In the genomic region with DNA sequence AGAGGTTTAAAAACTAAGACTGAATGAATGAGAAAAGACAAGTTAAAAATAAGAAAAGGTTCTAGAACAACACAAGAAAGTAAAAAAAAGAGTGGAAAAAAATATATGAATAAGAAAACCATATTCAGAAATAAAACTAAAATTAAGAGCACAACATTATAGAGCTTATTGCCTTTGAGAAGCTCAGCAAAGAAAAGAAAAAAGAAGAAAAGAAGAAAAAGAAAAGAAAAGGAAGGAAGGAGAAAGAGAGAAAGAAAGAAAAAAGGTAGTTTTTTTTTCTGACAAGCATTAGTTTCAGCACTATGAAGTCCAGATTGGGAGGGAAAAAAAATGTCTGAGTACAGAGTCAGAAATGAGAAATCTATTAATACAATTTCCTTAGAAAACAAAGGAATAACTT, we compare ENCODE assay signal across 33 cellular contexts.
"Had no signal": no experiment of that assay in that cellular context is flagged by ENCODE, and none has a peak within 500 bp of the region (broad histone marks: within the 10 kb centered on the region; RNA-seq: fewer than 3 reads in every experiment).

No MANE protein-coding gene starts in this region.

- H3K4me3 Mint-ChIP-seq: activated B cell treated with CpG ODN at 0.5 μM for 24 hours; activated CD8-positive, alpha-beta T cell treated with anti-CD3 and anti-CD28 coated beads for 36 hours; activated naive CD8-positive, alpha-beta T cell treated with anti-CD3 and anti-CD28 coated beads, Interleukin-2, amount 50 U/mL, for 24 hours; activated T-helper 1 cell treated with anti-CD3 and anti-CD28 coated beads, Interleukin-12 subunit alpha, Interleukin-12 subunit beta, Interleukin-2, Interleukin-4 antibody, amounts not matched to agents 30 ng/mL and 10 ng/mL and 1 ng/mL, durations not matched to agents 14 hours and 24 hours and 36 hours; brain; T-cell had no signal

- H3K9me3 Mint-ChIP-seq: activated B cell treated with CpG ODN at 0.5 μM for 24 hours; activated CD8-positive, alpha-beta T cell treated with anti-CD3 and anti-CD28 coated beads for 36 hours; activated naive CD8-positive, alpha-beta T cell treated with anti-CD3 and anti-CD28 coated beads, Interleukin-2, amount 50 U/mL, for 24 hours; activated T-helper 1 cell treated with anti-CD3 and anti-CD28 coated beads, Interleukin-12 subunit alpha, Interleukin-12 subunit beta, Interleukin-2, Interleukin-4 antibody, amounts not matched to agents 30 ng/mL and 10 ng/mL and 1 ng/mL, durations not matched to agents 14 hours and 24 hours and 36 hours; brain; T-cell had no signal

- H3K4me1 Mint-ChIP-seq: brain had no signal

- DNase-seq: activated B cell treated with CpG ODN at 0.5 μM for 24 hours; activated CD4-positive, alpha-beta T cell treated with anti-CD3 and anti-CD28 coated beads for 1 hour; activated CD4-positive, alpha-beta T cell treated with anti-CD3 and anti-CD28 coated beads for 48 hours; activated CD4-positive, alpha-beta T cell treated with anti-CD3 and anti-CD28 coated beads, Interleukin-2, amount 50 U/mL, for 4 hours; activated CD8-positive, alpha-beta T cell treated with anti-CD3 and anti-CD28 coated beads for 36 hours; activated effector memory CD4-positive, alpha-beta T cell treated with Interleukin-2 at 50 U/mL for 16 hours; activated naive CD4-positive, alpha-beta T cell treated with anti-CD3 and anti-CD28 coated beads, Interleukin-2, amount 50 U/mL, for 16 hours; activated naive CD8-positive, alpha-beta T cell treated with anti-CD3 and anti-CD28 coated beads, Interleukin-2, amount 50 U/mL, for 24 hours; activated T-cell treated with anti-CD3 and anti-CD28 coated beads, Interleukin-2, amount 50 U/mL, for 1 hour; anterior cingulate cortex; caudate nucleus; KG1; NCI-H1092 treated with DMSO at 0.1 percent for 48 hours; NCI-H1417; NCI-H146; NCI-H187; NCI-H2029 treated with DMSO at 0.1 percent for 48 hours; NCI-H2107; NCI-H2171; NCI-H510A; NCI-H526; NCI-H748 treated with DMSO at 0.1 percent for 48 hours; NK-92 treated with Interleukin-12 subunit alpha and Interleukin-12 subunit beta, amount 100 ng/mL, for 24 hours; PC-3; SIG-M5; T-cell; T-helper 2 cell; T-helper 9 cell had no signal

- H3K27ac Mint-ChIP-seq: activated B cell treated with CpG ODN at 0.5 μM for 24 hours; activated CD8-positive, alpha-beta T cell treated with anti-CD3 and anti-CD28 coated beads for 36 hours; activated naive CD8-positive, alpha-beta T cell treated with anti-CD3 and anti-CD28 coated beads, Interleukin-2, amount 50 U/mL, for 24 hours; activated T-helper 1 cell treated with anti-CD3 and anti-CD28 coated beads, Interleukin-12 subunit alpha, Interleukin-12 subunit beta, Interleukin-2, Interleukin-4 antibody, amounts not matched to agents 30 ng/mL and 10 ng/mL and 1 ng/mL, durations not matched to agents 14 hours and 24 hours and 36 hours; brain had no signal

- ATAC-seq: activated CD8-positive, alpha-beta T cell treated with anti-CD3 and anti-CD28 coated beads for 36 hours; activated naive CD8-positive, alpha-beta T cell treated with anti-CD3 and anti-CD28 coated beads, Interleukin-2, amount 50 U/mL, for 24 hours; PC-3; Right ventricle myocardium inferior; SK-N-SH treated with all-trans-retinoic acid at 6 μM for 48 hours; T-cell had no signal

- H3K27ac ChIP-seq: RWPE1 had no signal

- H3K27me3 Mint-ChIP-seq: activated B cell treated with CpG ODN at 0.5 μM for 24 hours; activated CD8-positive, alpha-beta T cell treated with anti-CD3 and anti-CD28 coated beads for 36 hours; activated naive CD8-positive, alpha-beta T cell treated with anti-CD3 and anti-CD28 coated beads, Interleukin-2, amount 50 U/mL, for 24 hours; brain; T-cell had no signal
